Comparison of ENCODE assay signal across 20 cellular contexts in genomic region chr21:31156169-31156568, GRCh38.
DNase-seq lines count a peak whose midpoint lies in the region; ATAC-seq lines count a peak whose summit lies in the region.
"Had no signal": no experiment of that assay in that cellular context is flagged by ENCODE, and none has a peak within 500 bp of the region (broad histone marks: within the 10 kb centered on the region; RNA-seq: fewer than 3 reads in every experiment).

No MANE protein-coding gene starts in this region.

- peak overlapping the region; percentile 40 for H3K27ac Mint-ChIP-seq in activated T-cell treated with anti-CD3 and anti-CD28 coated beads, Interleukin-2, amount 50 U/mL, for 24 hours
- no peak overlapping the region for H3K27ac Mint-ChIP-seq in stimulated activated naive CD8-positive, alpha-beta T cell treated with anti-CD3 and anti-CD28 coated beads, Interleukin-15, amount 100 ng/mL, for 72 hours
- peak overlapping the region in 7 of 9 donors; percentile 31 to 95 (median 67) for H3K27ac Mint-ChIP-seq in naive thymus-derived CD4-positive, alpha-beta T cell
- H3K27ac Mint-ChIP-seq: GM23338, HFFc6 had no signal

- peaks cover 0 to 6% (median 0%) of the 10 kb centered on the region in 3 experiments for H3K9me3 ChIP-seq in naive thymus-derived CD4-positive, alpha-beta T cell (ENCODE audit: control insufficient read depth in 2 of 3, low read length in 3 of 3)
- H3K9me3 ChIP-seq: A549 had no signal

- CTCF ChIA-PET in naive thymus-derived CD4-positive, alpha-beta T cell (lab: Charles Lee): interaction anchor here (1.0 to 11.4 kb wide), 5 partner anchors 20 to 57 kb away, joined by 4 to 106 read pairs (median 8); no protein-coding TSS in a partner anchor

- peaks cover 0 to 63% of the 10 kb centered on the region in 2 donors for H3K4me1 ChIP-seq in naive thymus-derived CD4-positive, alpha-beta T cell (ENCODE audit: control insufficient read depth in 2 of 2, insufficient read depth in 2 of 2, low read length in 2 of 2)
- H3K4me1 ChIP-seq: A549 had no signal

- H3K27me3 ChIP-seq in naive thymus-derived CD4-positive, alpha-beta T cell (ENCODE audit: control insufficient read depth in 2 of 2, insufficient read depth in 2 of 2, low read length in 2 of 2): no peaks in the 10 kb centered on the region

- H3K4me3 Mint-ChIP-seq in activated T-cell treated with anti-CD3 and anti-CD28 coated beads, Interleukin-2, amount 50 U/mL, for 24 hours: no peak overlapping the region
- H3K4me3 Mint-ChIP-seq in stimulated activated naive CD8-positive, alpha-beta T cell treated with anti-CD3 and anti-CD28 coated beads, Interleukin-15, amount 100 ng/mL, for 72 hours: no peak overlapping the region
- H3K4me3 Mint-ChIP-seq in naive thymus-derived CD4-positive, alpha-beta T cell: peak overlapping the region in 3 of 10 donors; percentile 9 to 31 (median 28)
- H3K4me3 Mint-ChIP-seq: CD8-positive, alpha-beta T cell; GM23338; HFFc6 had no signal

- POLR2A ChIA-PET in naive thymus-derived CD4-positive, alpha-beta T cell (lab: Charles Lee): interaction anchor here (1.4 to 11.8 kb wide), 8 partner anchors 8 to 26 kb away, joined by 4 to 332 read pairs (median 6); no protein-coding TSS in a partner anchor

- DNase-seq in activated T-cell treated with anti-CD3 and anti-CD28 coated beads, Interleukin-2, amount 50 U/mL, for 24 hours: no peak
- no peak for DNase-seq in activated T-cell treated with anti-CD3 and anti-CD28 coated beads, Interleukin-2, amount 50 U/mL, for 1 hour
- no peak for DNase-seq in stimulated activated naive CD8-positive, alpha-beta T cell treated with anti-CD3 and anti-CD28 coated beads, Interleukin-15, Interleukin-2, amounts not matched to agents 100 U/mL and 50 U/mL, for 24 hours
- DNase-seq in stimulated activated naive CD8-positive, alpha-beta T cell treated with anti-CD3 and anti-CD28 coated beads, Interleukin-15, amount 100 ng/mL, for 72 hours: no peak
- no peak for DNase-seq in naive thymus-derived CD4-positive, alpha-beta T cell
- no peak for DNase-seq in stimulated activated naive CD4-positive, alpha-beta T cell (lab: John Stamatoyannopoulos, UW)
- DNase-seq in T-helper 1 cell: no peak
- DNase-seq: AML-193; Calu3; CD8-positive, alpha-beta T cell; DMS79 treated with DMSO at 0.1 percent for 48 hours; GF-D8; HCEC 1CT; HFFc6 had no signal

- H3K36me3 ChIP-seq in naive thymus-derived CD4-positive, alpha-beta T cell (ENCODE audit: control insufficient read depth in 2 of 3, insufficient read depth in 3 of 3, low read length in 3 of 3): peaks cover 0 to 22% (median 0%) of the 10 kb centered on the region in 3 experiments

- H3K27ac ChIP-seq in naive thymus-derived CD4-positive, alpha-beta T cell (ENCODE audit: low read depth, low read length): no peak overlapping the region
- H3K27ac ChIP-seq in temporal lobe (ENCODE audit: low read depth, low read length): peak overlapping the region; percentile 7
- H3K27ac ChIP-seq: 22Rv1, A549, C4-2B, HL-60 had no signal

- no peaks in the 10 kb centered on the region for H3K27me3 Mint-ChIP-seq in activated T-cell treated with anti-CD3 and anti-CD28 coated beads, Interleukin-2, amount 50 U/mL, for 24 hours
- no peaks in the 10 kb centered on the region for H3K27me3 Mint-ChIP-seq in stimulated activated naive CD8-positive, alpha-beta T cell treated with anti-CD3 and anti-CD28 coated beads, Interleukin-15, amount 100 ng/mL, for 72 hours
- no peaks in the 10 kb centered on the region for H3K27me3 Mint-ChIP-seq in naive thymus-derived CD4-positive, alpha-beta T cell

- peaks cover 79% of the 10 kb centered on the region for H3K4me1 Mint-ChIP-seq in activated T-cell treated with anti-CD3 and anti-CD28 coated beads, Interleukin-2, amount 50 U/mL, for 24 hours (ENCODE audit: low read depth)
- peaks cover 25% of the 10 kb centered on the region for H3K4me1 Mint-ChIP-seq in stimulated activated naive CD8-positive, alpha-beta T cell treated with anti-CD3 and anti-CD28 coated beads, Interleukin-15, amount 100 ng/mL, for 72 hours
- peaks cover 31 to 93% (median 88%) of the 10 kb centered on the region in 7 donors for H3K4me1 Mint-ChIP-seq in naive thymus-derived CD4-positive, alpha-beta T cell

- peaks cover 85% of the 10 kb centered on the region for H3K36me3 Mint-ChIP-seq in activated T-cell treated with anti-CD3 and anti-CD28 coated beads, Interleukin-2, amount 50 U/mL, for 24 hours (ENCODE audit: low read depth)
- peaks cover 11 to 62% (median 42%) of the 10 kb centered on the region in 5 donors for H3K36me3 Mint-ChIP-seq in naive thymus-derived CD4-positive, alpha-beta T cell

- H3K4me3 ChIP-seq in naive thymus-derived CD4-positive, alpha-beta T cell (ENCODE audit: low read length): no peak overlapping the region
- H3K4me3 ChIP-seq: A549, GM23338 had no signal

- intact Hi-C loops in naive thymus-derived CD4-positive, alpha-beta T cell (cut with micrococcal nuclease): no loop called here

- ATAC-seq in stimulated activated naive CD8-positive, alpha-beta T cell treated with anti-CD3 and anti-CD28 coated beads, Interleukin-15, Interleukin-2, amounts not matched to agents 100 U/mL and 50 U/mL, for 24 hours: peak; percentile 51
- no peak for ATAC-seq in stimulated activated naive CD8-positive, alpha-beta T cell treated with anti-CD3 and anti-CD28 coated beads, Interleukin-15, amount 100 ng/mL, for 72 hours
- no peak for ATAC-seq in naive thymus-derived CD4-positive, alpha-beta T cell
- ATAC-seq: A549; CD8-positive, alpha-beta T cell; GM23338 had no signal

- H3K9me3 Mint-ChIP-seq in activated T-cell treated with anti-CD3 and anti-CD28 coated beads, Interleukin-2, amount 50 U/mL, for 24 hours: peaks cover 4% of the 10 kb centered on the region
- H3K9me3 Mint-ChIP-seq in stimulated activated naive CD8-positive, alpha-beta T cell treated with anti-CD3 and anti-CD28 coated beads, Interleukin-15, amount 100 ng/mL, for 72 hours: peaks cover 0 to 4% of the 10 kb centered on the region in 2 donors
- peaks cover 0 to 15% (median 3%) of the 10 kb centered on the region in 11 donors for H3K9me3 Mint-ChIP-seq in naive thymus-derived CD4-positive, alpha-beta T cell

Comparison
In these comparisons a context has a peak if more than half of its experiments do, and no peak if none do; other contexts are left out.
1. H3K27ac Mint-ChIP-seq: peak in activated T-cell treated with anti-CD3 and anti-CD28 coated beads, Interleukin-2, amount 50 U/mL, for 24 hours (single experiment) and naive thymus-derived CD4-positive, alpha-beta T cell (7 of 9); none in stimulated activated naive CD8-positive, alpha-beta T cell treated with anti-CD3 and anti-CD28 coated beads, Interleukin-15, amount 100 ng/mL, for 72 hours (0 of 2).